In genomic region chr11:113875414-113876073, GRCh38 we compare ENCODE assay signal across 1 cellular context.
TF ChIP-seq lines count a peak whose summit lies in the region.

A gene with protein sequence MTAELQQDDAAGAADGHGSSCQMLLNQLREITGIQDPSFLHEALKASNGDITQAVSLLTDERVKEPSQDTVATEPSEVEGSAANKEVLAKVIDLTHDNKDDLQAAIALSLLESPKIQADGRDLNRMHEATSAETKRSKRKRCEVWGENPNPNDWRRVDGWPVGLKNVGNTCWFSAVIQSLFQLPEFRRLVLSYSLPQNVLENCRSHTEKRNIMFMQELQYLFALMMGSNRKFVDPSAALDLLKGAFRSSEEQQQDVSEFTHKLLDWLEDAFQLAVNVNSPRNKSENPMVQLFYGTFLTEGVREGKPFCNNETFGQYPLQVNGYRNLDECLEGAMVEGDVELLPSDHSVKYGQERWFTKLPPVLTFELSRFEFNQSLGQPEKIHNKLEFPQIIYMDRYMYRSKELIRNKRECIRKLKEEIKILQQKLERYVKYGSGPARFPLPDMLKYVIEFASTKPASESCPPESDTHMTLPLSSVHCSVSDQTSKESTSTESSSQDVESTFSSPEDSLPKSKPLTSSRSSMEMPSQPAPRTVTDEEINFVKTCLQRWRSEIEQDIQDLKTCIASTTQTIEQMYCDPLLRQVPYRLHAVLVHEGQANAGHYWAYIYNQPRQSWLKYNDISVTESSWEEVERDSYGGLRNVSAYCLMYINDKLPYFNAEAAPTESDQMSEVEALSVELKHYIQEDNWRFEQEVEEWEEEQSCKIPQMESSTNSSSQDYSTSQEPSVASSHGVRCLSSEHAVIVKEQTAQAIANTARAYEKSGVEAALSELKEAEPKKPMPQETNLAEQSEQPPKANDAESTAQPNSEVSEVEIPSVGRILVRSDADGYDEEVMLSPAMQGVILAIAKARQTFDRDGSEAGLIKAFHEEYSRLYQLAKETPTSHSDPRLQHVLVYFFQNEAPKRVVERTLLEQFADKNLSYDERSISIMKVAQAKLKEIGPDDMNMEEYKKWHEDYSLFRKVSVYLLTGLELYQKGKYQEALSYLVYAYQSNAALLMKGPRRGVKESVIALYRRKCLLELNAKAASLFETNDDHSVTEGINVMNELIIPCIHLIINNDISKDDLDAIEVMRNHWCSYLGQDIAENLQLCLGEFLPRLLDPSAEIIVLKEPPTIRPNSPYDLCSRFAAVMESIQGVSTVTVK (minus strand): TSS chr11:113875572. CDS start chr11:113875501, 71 bp downstream.

TF ChIP-seq in WTC11, 78 proteins besides CTCF, POLR2A, EP300 and RAD21 (continued from another document):
- peak; percentile 27; the same call in 1 of the 2 replicates for TF ChIP-seq TEAD1 (CRISPR knock-in tag; IDR thresholded peaks at IDR 0.05)
- TF ChIP-seq, protein P1, sequence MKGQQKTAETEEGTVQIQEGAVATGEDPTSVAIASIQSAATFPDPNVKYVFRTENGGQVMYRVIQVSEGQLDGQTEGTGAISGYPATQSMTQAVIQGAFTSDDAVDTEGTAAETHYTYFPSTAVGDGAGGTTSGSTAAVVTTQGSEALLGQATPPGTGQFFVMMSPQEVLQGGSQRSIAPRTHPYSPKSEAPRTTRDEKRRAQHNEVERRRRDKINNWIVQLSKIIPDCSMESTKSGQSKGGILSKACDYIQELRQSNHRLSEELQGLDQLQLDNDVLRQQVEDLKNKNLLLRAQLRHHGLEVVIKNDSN (CRISPR knock-in tag; IDR thresholded peaks at IDR 0.05), result peak; percentile 95
- TF ChIP-seq ZNF423 (CRISPR knock-in tag; IDR thresholded peaks at IDR 0.05), result no peak
- TF ChIP-seq MAX (CRISPR knock-in tag; IDR thresholded peaks at IDR 0.05), result peak; percentile 84; the same call in 1 of the 2 replicates
- TF ChIP-seq ETV6 (CRISPR knock-in tag; IDR thresholded peaks at IDR 0.05), result peak; percentile 51
- TF ChIP-seq E2F5 (CRISPR knock-in tag; IDR thresholded peaks at IDR 0.05), result peak; percentile 77; the same call in 1 of the 2 replicates
- peak; percentile 77 for TF ChIP-seq SP1 (CRISPR knock-in tag; conservative IDR thresholded peaks at IDR 0.05)
- TF ChIP-seq, protein P2, sequence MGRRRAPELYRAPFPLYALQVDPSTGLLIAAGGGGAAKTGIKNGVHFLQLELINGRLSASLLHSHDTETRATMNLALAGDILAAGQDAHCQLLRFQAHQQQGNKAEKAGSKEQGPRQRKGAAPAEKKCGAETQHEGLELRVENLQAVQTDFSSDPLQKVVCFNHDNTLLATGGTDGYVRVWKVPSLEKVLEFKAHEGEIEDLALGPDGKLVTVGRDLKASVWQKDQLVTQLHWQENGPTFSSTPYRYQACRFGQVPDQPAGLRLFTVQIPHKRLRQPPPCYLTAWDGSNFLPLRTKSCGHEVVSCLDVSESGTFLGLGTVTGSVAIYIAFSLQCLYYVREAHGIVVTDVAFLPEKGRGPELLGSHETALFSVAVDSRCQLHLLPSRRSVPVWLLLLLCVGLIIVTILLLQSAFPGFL (CRISPR knock-in tag; IDR thresholded peaks at IDR 0.05; ENCODE audit: borderline replicate concordance), result no peak
- no peak for TF ChIP-seq ZNF416 (CRISPR knock-in tag; IDR thresholded peaks at IDR 0.05)
- TF ChIP-seq ESRRA (CRISPR knock-in tag; IDR thresholded peaks at IDR 0.05; ENCODE audit: borderline replicate concordance), result peak; percentile 27; the same call in 1 of the 2 replicates
